Comparison of ENCODE assay signal across 9 cellular contexts in genomic region chr7:120949393-120949799, GRCh38. TPM values are rescaled to one million over a fixed set of nuclear protein-coding genes. Genes with fewer than 3 reads are reported as not detected.
DNase-seq lines count a peak whose midpoint lies in the region; ATAC-seq and TF ChIP-seq lines count a peak whose summit lies in the region.
"Had no signal": no experiment of that assay in that cellular context is flagged by ENCODE, and none has a peak within 500 bp of the region (broad histone marks: within the 10 kb centered on the region; RNA-seq: fewer than 3 reads in every experiment).

No MANE protein-coding gene starts in this region.

- ATAC-seq in stimulated activated naive CD8-positive, alpha-beta T cell treated with anti-CD3 and anti-CD28 coated beads, Interleukin-15, Interleukin-2, amounts not matched to agents 100 U/mL and 50 U/mL, for 24 hours = no peak
- ATAC-seq in activated T-helper 17 cell treated with anti-CD3 and anti-CD28 coated beads, Interleukin-2, amount 50 U/mL, for 72 hours (replicated peaks) = no peak
- ATAC-seq in right lobe of liver (no peak), upper lobe of right lung (no peak), GM19395 (IDR thresholded peaks at IDR 0.05; ENCODE audit: unreplicated experiment) (no peak), HG03045 (IDR thresholded peaks at IDR 0.05; ENCODE audit: unreplicated experiment) (no peak)

- H3K4me3 Mint-ChIP-seq in stimulated activated naive CD8-positive, alpha-beta T cell treated with anti-CD3 and anti-CD28 coated beads, Interleukin-15, Interleukin-2, amounts not matched to agents 100 ng/mL and 50 ng/mL, for 24 hours = peak overlapping the region; percentile 92
- H3K4me3 Mint-ChIP-seq in activated T-helper 17 cell treated with anti-CD3 and anti-CD28 coated beads, Interleukin-2, amount 50 U/mL, for 72 hours = peak overlapping the region; percentile 98

- no peaks in the 10 kb centered on the region for H3K9me3 Mint-ChIP-seq in stimulated activated naive CD8-positive, alpha-beta T cell treated with anti-CD3 and anti-CD28 coated beads, Interleukin-15, Interleukin-2, amounts not matched to agents 100 ng/mL and 50 ng/mL, for 24 hours
- H3K9me3 Mint-ChIP-seq in activated T-helper 17 cell treated with anti-CD3 and anti-CD28 coated beads, Interleukin-2, amount 50 U/mL, for 72 hours = no peaks in the 10 kb centered on the region

- intact Hi-C loops in right lobe of liver (cut with DNase I) (no loop called here), upper lobe of right lung (cut with DNase I) (no loop called here)

- no peak for DNase-seq in stimulated activated naive CD8-positive, alpha-beta T cell treated with anti-CD3 and anti-CD28 coated beads, Interleukin-15, Interleukin-2, amounts not matched to agents 100 U/mL and 50 U/mL, for 24 hours
- DNase-seq in right lobe of liver (no peak), upper lobe of right lung (no peak), putamen (ENCODE audit: low spot score) (no peak)

- peaks cover 0 to 8% (median 0%) of the 10 kb centered on the region in 4 donors for H3K4me1 ChIP-seq in right lobe of liver
- H3K4me1 ChIP-seq in upper lobe of right lung = peaks cover 17% of the 10 kb centered on the region

- peaks cover 0 to 13% (median 0%) of the 10 kb centered on the region in 4 donors for H3K36me3 ChIP-seq in right lobe of liver
- peaks cover 6% of the 10 kb centered on the region for H3K36me3 ChIP-seq in upper lobe of right lung

- peak overlapping the region; percentile 95 for H3K27ac Mint-ChIP-seq in stimulated activated naive CD8-positive, alpha-beta T cell treated with anti-CD3 and anti-CD28 coated beads, Interleukin-15, Interleukin-2, amounts not matched to agents 100 ng/mL and 50 ng/mL, for 24 hours
- peak overlapping the region; percentile 98 for H3K27ac Mint-ChIP-seq in activated T-helper 17 cell treated with anti-CD3 and anti-CD28 coated beads, Interleukin-2, amount 50 U/mL, for 72 hours

- H3K36me3 Mint-ChIP-seq in stimulated activated naive CD8-positive, alpha-beta T cell treated with anti-CD3 and anti-CD28 coated beads, Interleukin-15, Interleukin-2, amounts not matched to agents 100 ng/mL and 50 ng/mL, for 24 hours (ENCODE audit: low read depth) = peaks cover 18% of the 10 kb centered on the region
- peaks cover 41% of the 10 kb centered on the region for H3K36me3 Mint-ChIP-seq in activated T-helper 17 cell treated with anti-CD3 and anti-CD28 coated beads, Interleukin-2, amount 50 U/mL, for 72 hours (ENCODE audit: low read depth)

- H3K27me3 ChIP-seq in right lobe of liver = no peaks in the 10 kb centered on the region
- H3K27me3 ChIP-seq in upper lobe of right lung = no peaks in the 10 kb centered on the region

- H3K27me3 Mint-ChIP-seq in stimulated activated naive CD8-positive, alpha-beta T cell treated with anti-CD3 and anti-CD28 coated beads, Interleukin-15, Interleukin-2, amounts not matched to agents 100 ng/mL and 50 ng/mL, for 24 hours = peaks cover 15% of the 10 kb centered on the region
- peaks cover 12% of the 10 kb centered on the region for H3K27me3 Mint-ChIP-seq in activated T-helper 17 cell treated with anti-CD3 and anti-CD28 coated beads, Interleukin-2, amount 50 U/mL, for 72 hours

- TF ChIP-seq CTCF in right lobe of liver (IDR thresholded peaks at IDR 0.05) (no peak), upper lobe of right lung (IDR thresholded peaks at IDR 0.05) (no peak)

- H3K4me1 Mint-ChIP-seq in stimulated activated naive CD8-positive, alpha-beta T cell treated with anti-CD3 and anti-CD28 coated beads, Interleukin-15, Interleukin-2, amounts not matched to agents 100 ng/mL and 50 ng/mL, for 24 hours (ENCODE audit: low read depth) = peaks cover 18% of the 10 kb centered on the region
- peaks cover 12% of the 10 kb centered on the region for H3K4me1 Mint-ChIP-seq in activated T-helper 17 cell treated with anti-CD3 and anti-CD28 coated beads, Interleukin-2, amount 50 U/mL, for 72 hours

- no peak overlapping the region for H3K27ac ChIP-seq in right lobe of liver
- H3K27ac ChIP-seq in upper lobe of right lung = no peak overlapping the region
- H3K27ac ChIP-seq: SJSA1 had no signal

- peak overlapping the region in 2 of 3 donors; percentile 62 to 67 for H3K4me3 ChIP-seq in right lobe of liver
- H3K4me3 ChIP-seq in upper lobe of right lung = peak overlapping the region; percentile 75

- WGBS in right lobe of liver (ENCODE audit: insufficient coverage, low coverage, low lambda C conversion rate, missing lambda C conversion rate) = 54% methylated on average over 7 of the region's 7 CpGs

- TF ChIP-seq POLR2A in right lobe of liver (IDR thresholded peaks at IDR 0.05) = no peak

- H3K9me3 ChIP-seq in right lobe of liver (no peaks in the 10 kb centered on the region), upper lobe of right lung (no peaks in the 10 kb centered on the region)
- H3K9me3 ChIP-seq: SJSA1 had no signal

RNA-seq across cellular contexts. Expression of gene ING3, which starts 1.2 kb away (rescaled TPM):
- 10 to 100 TPM; 21.9 to 29.9 TPM for total RNA-seq in activated T-helper 17 cell treated with anti-CD3 and anti-CD28 coated beads, Interleukin-2, amount 50 U/mL, for 72 hours
- 1 to 10 TPM; 4.5 to 6.5 (median 6.2) TPM for total RNA-seq in right lobe of liver
- total RNA-seq in upper lobe of right lung = 17.9 TPM

RNA-seq across cellular contexts. Expression of gene CPED1, which starts 39.1 kb away (rescaled TPM):
- total RNA-seq in activated T-helper 17 cell treated with anti-CD3 and anti-CD28 coated beads, Interleukin-2, amount 50 U/mL, for 72 hours = not detected
- total RNA-seq in right lobe of liver (10 to 100 TPM; 24.3 to 45.8 (median 34.9) TPM), upper lobe of right lung (39.2 TPM)

Comparison
In these comparisons a context has a peak if more than half of its experiments do, and no peak if none do; other contexts are left out.
1. RNA of gene CPED1, which starts 39.1 kb away (total RNA-seq): 39.2 TPM in upper lobe of right lung (single experiment) and 24.3 to 45.8 TPM in right lobe of liver; not detected in activated T-helper 17 cell treated with anti-CD3 and anti-CD28 coated beads, Interleukin-2, amount 50 U/mL, for 72 hours; every median in the first group is over 10 times any median in the second.